In the genomic region with DNA sequence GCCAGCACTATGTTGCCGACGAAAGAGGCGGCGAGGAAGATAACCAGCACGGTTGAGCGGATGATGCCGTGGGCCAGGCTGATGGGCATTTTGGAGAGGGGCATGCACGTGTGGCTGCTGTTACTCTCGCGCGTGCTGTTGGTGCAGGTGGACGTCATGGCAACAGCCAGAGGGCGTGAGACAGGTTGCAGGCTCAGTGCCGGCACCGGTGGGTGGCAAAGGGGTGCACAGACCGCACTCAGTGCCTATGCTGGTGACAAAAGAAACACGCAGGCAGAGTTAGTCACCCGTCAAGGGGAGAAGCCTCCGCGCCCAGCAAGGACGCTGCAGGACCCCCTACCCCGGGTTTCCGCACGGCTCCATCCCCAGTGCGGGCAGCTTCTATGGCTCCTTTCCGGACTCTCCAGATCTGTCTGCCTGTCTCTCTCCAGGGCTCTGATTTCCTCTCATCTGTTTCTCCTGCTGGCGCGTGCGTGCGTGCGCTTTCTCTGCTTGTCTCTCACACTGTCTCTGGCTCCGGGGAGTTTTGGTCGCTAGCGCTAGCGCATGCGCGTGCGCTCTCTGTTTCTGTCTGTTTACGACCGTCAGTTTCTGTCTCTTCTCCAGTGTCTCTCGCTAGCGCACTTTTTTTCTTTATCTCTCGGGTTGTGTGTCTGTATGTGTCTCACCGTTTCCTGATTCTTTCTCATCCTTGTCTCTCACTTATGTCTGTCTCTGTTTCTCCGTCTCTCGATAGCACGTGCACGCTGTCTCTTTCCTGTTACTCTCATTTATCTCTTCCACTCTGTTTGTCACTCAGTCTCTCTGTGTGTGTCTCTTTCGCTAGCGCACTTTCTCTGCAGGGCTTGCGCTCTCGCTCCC, we compare ENCODE assay signal across 8 cellular contexts. TPM values are rescaled to one million over a fixed set of nuclear protein-coding genes. Genes with fewer than 3 reads are reported as not detected.
DNase-seq lines count a peak whose midpoint lies in the region; ATAC-seq and TF ChIP-seq lines count a peak whose summit lies in the region.

No MANE protein-coding gene starts in this region.

- DNase-seq in COR-L47 (lab: John Stamatoyannopoulos, UW) (peak; percentile 38), cerebellum (ENCODE audit: low spot score) (peak; percentile 34), left kidney (ENCODE audit: low read depth, low spot score) (peak; percentile 71)
- DNase-seq in stimulated activated naive CD4-positive, alpha-beta T cell (lab: John Stamatoyannopoulos, UW): peak in 4 of 6 experiments; percentile 4 to 38 (median 18)

- ATAC-seq in GM19395 (IDR thresholded peaks at IDR 0.05; ENCODE audit: unreplicated experiment): peak; percentile 83
- peak; percentile 68 for ATAC-seq in HG03460 (IDR thresholded peaks at IDR 0.05; ENCODE audit: unreplicated experiment)
- ATAC-seq in SK-N-SH treated with all-trans-retinoic acid at 6 μM for 48 hours: peak; percentile 85
- ATAC-seq in HG03108 (IDR thresholded peaks at IDR 0.05; ENCODE audit: unreplicated experiment): no peak

TF ChIP-seq in SK-N-SH treated with all-trans-retinoic acid at 6 μM for 48 hours, 23 proteins besides CTCF, POLR2A, EP300 and RAD21:
- TF ChIP-seq ISL1 (CRISPR knock-in tag; IDR thresholded peaks at IDR 0.05) (no peak), ZC3H10 (CRISPR knock-in tag; IDR thresholded peaks at IDR 0.05) (no peak), ZNF70 (CRISPR knock-in tag; IDR thresholded peaks at IDR 0.05) (no peak), OSR1 (CRISPR knock-in tag; IDR thresholded peaks at IDR 0.05) (no peak), ZNF8 (CRISPR knock-in tag; IDR thresholded peaks at IDR 0.05) (no peak), BACH2 (CRISPR knock-in tag; IDR thresholded peaks at IDR 0.05; ENCODE audit: borderline replicate concordance) (no peak), RARB (CRISPR knock-in tag; IDR thresholded peaks at IDR 0.05) (no peak), CSDC2 (CRISPR knock-in tag; IDR thresholded peaks at IDR 0.05) (no peak), SNAI2 (CRISPR knock-in tag; IDR thresholded peaks at IDR 0.05) (no peak), TOX (CRISPR knock-in tag; IDR thresholded peaks at IDR 0.05; ENCODE audit: borderline replicate concordance) (no peak), ZNF565 (CRISPR knock-in tag; conservative IDR thresholded peaks at IDR 0.05; ENCODE audit: low read depth) (no peak), ZFP3 (CRISPR knock-in tag; IDR thresholded peaks at IDR 0.05) (no peak), ESRRG (CRISPR knock-in tag; IDR thresholded peaks at IDR 0.05) (no peak), TCF4 (CRISPR knock-in tag; IDR thresholded peaks at IDR 0.05; ENCODE audit: borderline replicate concordance) (no peak), ZFP30 (CRISPR knock-in tag; IDR thresholded peaks at IDR 0.05) (no peak), ARNTL (CRISPR knock-in tag; IDR thresholded peaks at IDR 0.05; ENCODE audit: borderline replicate concordance, low read depth) (no peak)
- TF ChIP-seq, protein P1, sequence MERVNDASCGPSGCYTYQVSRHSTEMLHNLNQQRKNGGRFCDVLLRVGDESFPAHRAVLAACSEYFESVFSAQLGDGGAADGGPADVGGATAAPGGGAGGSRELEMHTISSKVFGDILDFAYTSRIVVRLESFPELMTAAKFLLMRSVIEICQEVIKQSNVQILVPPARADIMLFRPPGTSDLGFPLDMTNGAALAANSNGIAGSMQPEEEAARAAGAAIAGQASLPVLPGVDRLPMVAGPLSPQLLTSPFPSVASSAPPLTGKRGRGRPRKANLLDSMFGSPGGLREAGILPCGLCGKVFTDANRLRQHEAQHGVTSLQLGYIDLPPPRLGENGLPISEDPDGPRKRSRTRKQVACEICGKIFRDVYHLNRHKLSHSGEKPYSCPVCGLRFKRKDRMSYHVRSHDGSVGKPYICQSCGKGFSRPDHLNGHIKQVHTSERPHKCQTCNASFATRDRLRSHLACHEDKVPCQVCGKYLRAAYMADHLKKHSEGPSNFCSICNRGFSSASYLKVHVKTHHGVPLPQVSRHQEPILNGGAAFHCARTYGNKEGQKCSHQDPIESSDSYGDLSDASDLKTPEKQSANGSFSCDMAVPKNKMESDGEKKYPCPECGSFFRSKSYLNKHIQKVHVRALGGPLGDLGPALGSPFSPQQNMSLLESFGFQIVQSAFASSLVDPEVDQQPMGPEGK (CRISPR knock-in tag; IDR thresholded peaks at IDR 0.05; ENCODE audit: borderline replicate concordance): no peak
- TF ChIP-seq, protein P2, sequence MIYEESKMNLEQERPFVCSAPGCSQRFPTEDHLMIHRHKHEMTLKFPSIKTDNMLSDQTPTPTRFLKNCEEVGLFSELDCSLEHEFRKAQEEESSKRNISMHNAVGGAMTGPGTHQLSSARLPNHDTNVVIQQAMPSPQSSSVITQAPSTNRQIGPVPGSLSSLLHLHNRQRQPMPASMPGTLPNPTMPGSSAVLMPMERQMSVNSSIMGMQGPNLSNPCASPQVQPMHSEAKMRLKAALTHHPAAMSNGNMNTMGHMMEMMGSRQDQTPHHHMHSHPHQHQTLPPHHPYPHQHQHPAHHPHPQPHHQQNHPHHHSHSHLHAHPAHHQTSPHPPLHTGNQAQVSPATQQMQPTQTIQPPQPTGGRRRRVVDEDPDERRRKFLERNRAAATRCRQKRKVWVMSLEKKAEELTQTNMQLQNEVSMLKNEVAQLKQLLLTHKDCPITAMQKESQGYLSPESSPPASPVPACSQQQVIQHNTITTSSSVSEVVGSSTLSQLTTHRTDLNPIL (CRISPR knock-in tag; IDR thresholded peaks at IDR 0.05; ENCODE audit: low read depth): no peak

RNA-seq across cellular contexts. Expression of a gene that starts 2.0 kb away (rescaled TPM):
- 0.54 TPM for total RNA-seq in cerebellum

Comparison
In these comparisons a context has a peak if more than half of its experiments do, and no peak if none do; other contexts are left out.
1. DNase-seq: peak in every context shown above with its lines; median percentile 71 in left kidney; 38 in COR-L47; 34 in cerebellum; 18 in stimulated activated naive CD4-positive, alpha-beta T cell.